8 cellular contexts compared by ENCODE assay signal in genomic region chr9:125558453-125559084, GRCh38.
DNase-seq lines count a peak whose midpoint lies in the region; ATAC-seq, FAIRE-seq and TF ChIP-seq lines count a peak whose summit lies in the region.

No MANE protein-coding gene starts in this region.

- CTCF ChIA-PET in WTC11 (lab: Charles Lee) (interaction anchor here (0.5 to 2.0 kb wide), 35 partner anchors 10 to 664 kb away, joined by 3 to 13 read pairs (median 4); partner anchors contain the start of gene MAPKAP1), HepG2 (lab: Yijun Ruan, JAX; ENCODE audit: low intra/inter-chr PET ratio, low total read pairs) (interaction anchor here (3.6 kb wide), 1 partner anchor 72 kb away, joined by 42 read pairs; no protein-coding TSS in a partner anchor)

- TF ChIP-seq EP300 in HepG2 (IDR thresholded peaks at IDR 0.05; ENCODE audit: low read depth in 2 of 2, low read length in 2 of 2) (no peak), HepG2 (CRISPR knock-in tag; IDR thresholded peaks at IDR 0.05; ENCODE audit: borderline replicate concordance) (no peak)

- H3K27me3 ChIP-seq in H9 (ENCODE audit: insufficient read depth, low read length) (no peaks in the 10 kb centered on the region), HepG2 (ENCODE audit: control insufficient read depth in 1 of 2, insufficient read depth in 2 of 2, low read length in 2 of 2) (no peaks in the 10 kb centered on the region)

- H3K4me2 ChIP-seq in H9 (ENCODE audit: insufficient read depth, insufficient read length, low read length) (no peak overlapping the region), HepG2 (ENCODE audit: low read depth, low read length) (no peak overlapping the region)

- H3K79me2 ChIP-seq in H9 (ENCODE audit: insufficient read depth, low read length) (no peaks in the 10 kb centered on the region), HepG2 (ENCODE audit: insufficient read depth, low read length) (no peaks in the 10 kb centered on the region)

- H2BK120ac ChIP-seq in H9 (ENCODE audit: low read depth, low read length, poor library complexity, severe bottlenecking): no peak overlapping the region

- H3K27ac ChIP-seq in C4-2B (no peak overlapping the region), H9 (ENCODE audit: insufficient read length, low read depth, low read length) (no peak overlapping the region), HepG2 (ENCODE audit: extremely low read length, insufficient read depth, low read length) (no peak overlapping the region)

- no peak overlapping the region for H4K5ac ChIP-seq in H9 (ENCODE audit: insufficient read length, low read depth, low read length)

- H3K36me3 ChIP-seq in HepG2 (replicated peaks in 1 of 2; ENCODE audit: control insufficient read depth in 1 of 2, insufficient read depth in 2 of 2, low read length in 2 of 2): peaks cover 0 to 11% of the 10 kb centered on the region in 2 experiments; a peak in 1 of 5 replicates

- H3K9me3 ChIP-seq in H9 (ENCODE audit: control insufficient read depth, low read depth, low read length) (no peaks in the 10 kb centered on the region), HepG2 (ENCODE audit: low read length) (no peaks in the 10 kb centered on the region)

- H3K23ac ChIP-seq in H9 (ENCODE audit: insufficient read length, low read depth, low read length): no peak overlapping the region

- no peak overlapping the region for H3K4ac ChIP-seq in H9 (ENCODE audit: low read depth, low read length)

- H3K9me3 Mint-ChIP-seq in H9: no peaks in the 10 kb centered on the region
- H3K9me3 Mint-ChIP-seq in WTC11: no peaks in the 10 kb centered on the region

- H3K9ac ChIP-seq in H9 (ENCODE audit: extremely low read depth, insufficient read length, low read length): no peak overlapping the region
- no peak overlapping the region for H3K9ac ChIP-seq in HepG2 (ENCODE audit: insufficient read depth, low read depth, low read length)

- no peak overlapping the region for H2AFZ ChIP-seq in H9 (ENCODE audit: low read length)
- H2AFZ ChIP-seq in HepG2 (ENCODE audit: low read length): no peak overlapping the region

- H4K91ac ChIP-seq in H9 (ENCODE audit: insufficient read length, low read depth, low read length): no peak overlapping the region

- intact Hi-C loops in HepG2 (cut with micrococcal nuclease; ENCODE audit: unreplicated experiment): loop anchor here (1.0 to 5.0 kb wide), 2 partner anchors 73 to 126 kb away; no protein-coding TSS in a partner anchor

- H3K4me1 Mint-ChIP-seq in H9 (peaks cover 6 to 12% of the 10 kb centered on the region in 2 experiments), WTC11 (peaks cover 14% of the 10 kb centered on the region)

- peak; percentile 76 for TF ChIP-seq RAD21 in HepG2 (CRISPR knock-in tag; IDR thresholded peaks at IDR 0.05)

- H3K56ac ChIP-seq in H9 (ENCODE audit: insufficient read length, low read depth, low read length): no peak overlapping the region

- H4K20me1 ChIP-seq in H9 (ENCODE audit: control insufficient read depth, insufficient read depth, insufficient read length) (no peaks in the 10 kb centered on the region), HepG2 (ENCODE audit: insufficient read depth, low read length) (no peaks in the 10 kb centered on the region)

- H3K4me3 Mint-ChIP-seq in H9: no peak overlapping the region
- no peak overlapping the region for H3K4me3 Mint-ChIP-seq in WTC11

- no peaks in the 10 kb centered on the region for H3K79me1 ChIP-seq in H9 (ENCODE audit: insufficient read depth, low read depth, low read length, poor library complexity, severe bottlenecking)

- peaks cover 2 to 11% (median 4%) of the 10 kb centered on the region in 3 experiments; a peak in 3 of 7 replicates for H3K36me3 Mint-ChIP-seq in H9 (ENCODE audit: insufficient read depth in 1 of 3, low read depth in 3 of 3)
- H3K36me3 Mint-ChIP-seq in WTC11: 0 out of 2 replicates have a peak, but pooled peaks cover 5% of the 10 kb centered on the region

- TF ChIP-seq POLR2A in HepG2 (IDR thresholded peaks at IDR 0.05; ENCODE audit: insufficient read depth in 1 of 2, low read depth in 2 of 2, low read length in 2 of 2): no peak

- H3K18ac ChIP-seq in H9 (ENCODE audit: insufficient read length, low read depth, low read length): no peak overlapping the region

- no peak overlapping the region for H2AK5ac ChIP-seq in H9 (ENCODE audit: insufficient read length, low read length)

- no peak overlapping the region for H2BK20ac ChIP-seq in H9 (ENCODE audit: low read depth, low read length, poor library complexity, severe bottlenecking)

- H3K27me3 Mint-ChIP-seq in H9 (ENCODE audit: low read depth): no peaks in the 10 kb centered on the region
- no peaks in the 10 kb centered on the region for H3K27me3 Mint-ChIP-seq in WTC11 (ENCODE audit: low read depth)

- POLR2A ChIA-PET in WTC11 (lab: Charles Lee) (interaction anchor here (0.9 to 1.0 kb wide), 2 partner anchors 11 to 86 kb away, joined by 3 to 9 read pairs; no protein-coding TSS in a partner anchor), HepG2 (lab: Yijun Ruan, JAX) (no interaction called here)

- ATAC-seq in WTC11 (peak; percentile 83), HepG2 (peak; percentile 82), HG03342 (IDR thresholded peaks at IDR 0.05; ENCODE audit: unreplicated experiment) (no peak)

- no peak overlapping the region for H4K8ac ChIP-seq in H9 (replicated peaks; ENCODE audit: insufficient read length, low read depth, low read length)

- BruUV-seq in HepG2 (replicated peaks; lab: Mats Ljungman, UMichigan): no TSS peak

- no peak overlapping the region for H2BK15ac ChIP-seq in H9 (ENCODE audit: low read depth, low read length)

- no CpG with 5 or more reads among the region's 2 CpGs for WGBS in H9 (ENCODE audit: extremely low coverage, insufficient read length, low lambda C conversion rate)
- WGBS in HepG2 (ENCODE audit: low lambda C conversion rate): 50% methylated on average over 2 of the region's 2 CpGs

- H3K27ac Mint-ChIP-seq in H9 (peak overlapping the region in 1 of 3 experiments; percentile 92; a peak in 3 of 7 replicates), WTC11 (no peak overlapping the region)

- H3K4me3 ChIP-seq in choroid plexus epithelial cell (ENCODE audit: low read depth, low read length) (no peak overlapping the region), HepG2 (replicated peaks in 1 of 3; ENCODE audit: insufficient read depth in 1 of 3, low read depth in 2 of 3, low read length in 3 of 3) (no peak overlapping the region)

- in situ Hi-C loops in HepG2 (cut with HindIII; ENCODE audit: extremely low pct_ligation_motif_present, low pct_unique_long_range_greater_than_20kb): no loop called here

- TF ChIP-seq CTCF in C4-2B (conservative IDR thresholded peaks at IDR 0.05) (peak; percentile 91), H9 (conservative IDR thresholded peaks at IDR 0.05) (peak; percentile 77), WTC11 (IDR thresholded peaks at IDR 0.05) (0 out of 2 replicates have a peak, but pooled peaks have one; percentile 23), choroid plexus epithelial cell (conservative IDR thresholded peaks at IDR 0.05; ENCODE audit: low read depth, low read length) (peak; percentile 88), HepG2 (CRISPR knock-in tag; IDR thresholded peaks at IDR 0.05) (peak; percentile 84)

- H2BK12ac ChIP-seq in H9 (ENCODE audit: insufficient read length, low read depth, low read length): no peak overlapping the region

- H3K14ac ChIP-seq in H9 (ENCODE audit: insufficient read depth, low read length): no peak overlapping the region

- H2BK5ac ChIP-seq in H9 (ENCODE audit: insufficient read length, low read length): no peak overlapping the region

- no peaks in the 10 kb centered on the region for H3K23me2 ChIP-seq in H9 (ENCODE audit: insufficient read length, low read depth, low read length, poor library complexity, severe bottlenecking)

- peak; percentile 63 for DNase-seq in H9
- peak; percentile 37 for DNase-seq in NCI-H2227 treated with DMSO at 0.1 percent for 48 hours (lab: John Stamatoyannopoulos, UW)
- peak; percentile 64 for DNase-seq in WTC11 (ENCODE audit: low spot score)
- DNase-seq in choroid plexus epithelial cell (ENCODE audit: low read depth): peak; percentile 90
- DNase-seq in HepG2 (ENCODE audit: low spot score): peak; percentile 66
- peak; percentile 15 to 32 (median 31) for DNase-seq in stimulated activated CD4-positive, alpha-beta T cell treated with anti-CD3 and anti-CD28 coated beads, TNF-alpha, amount 100 ng/mL, for 24 hours (ENCODE audit: low read depth in 3 of 3)

- no peaks in the 10 kb centered on the region for H3K4me1 ChIP-seq in H9 (ENCODE audit: insufficient read depth, low read length)
- peaks cover 6% of the 10 kb centered on the region; the same call in 1 of the 2 replicates for H3K4me1 ChIP-seq in HepG2 (ENCODE audit: insufficient read depth, low read length)

- peak; percentile 66 for FAIRE-seq in HepG2 (lab: Jason Lieb, UNC)

- no peak overlapping the region for H3T11ph ChIP-seq in H9 (ENCODE audit: low read length)

TF ChIP-seq in HepG2, 621 proteins besides CTCF, POLR2A, EP300 and RAD21 (continues in another document):
- TF ChIP-seq STAG1 (CRISPR knock-in tag; IDR thresholded peaks at IDR 0.05): peak; percentile 83
- 0 out of 2 replicates have a peak, but pooled peaks have one; percentile 26 for TF ChIP-seq ELF3 (CRISPR knock-in tag; IDR thresholded peaks at IDR 0.05)
- TF ChIP-seq SOX5 (CRISPR knock-in tag; IDR thresholded peaks at IDR 0.05; ENCODE audit: borderline replicate concordance): peak; percentile 18; the same call in 1 of the 2 replicates
- no peak for TF ChIP-seq SOX6 (IDR thresholded peaks at IDR 0.05)
- TF ChIP-seq SOX6 (CRISPR knock-in tag; IDR thresholded peaks at IDR 0.05): 0 out of 2 replicates have a peak, but pooled peaks have one; percentile 43
- 0 out of 2 replicates have a peak, but pooled peaks have one; percentile 21 for TF ChIP-seq GATAD2A (CRISPR knock-in tag; IDR thresholded peaks at IDR 0.05)
- TF ChIP-seq HOXA7 (CRISPR knock-in tag; IDR thresholded peaks at IDR 0.05): no peak
- peak; percentile 56; the same call in 1 of the 2 replicates for TF ChIP-seq ZFX (CRISPR knock-in tag; IDR thresholded peaks at IDR 0.05; ENCODE audit: low read depth)
- no peak for TF ChIP-seq SOX13 (IDR thresholded peaks at IDR 0.05)
- TF ChIP-seq SOX13 (CRISPR knock-in tag; conservative IDR thresholded peaks at IDR 0.05 in 1 of 2, IDR thresholded peaks at IDR 0.05 in 1 of 2): 0 out of 4 replicates have a peak, but pooled peaks of 1 of the 2 experiments have one; percentile 28
- peak; percentile 95 for TF ChIP-seq SMC3 (IDR thresholded peaks at IDR 0.05; ENCODE audit: low read length)
- no peak for TF ChIP-seq ZSCAN29 (CRISPR knock-in tag; conservative IDR thresholded peaks at IDR 0.05)
- 0 out of 2 replicates have a peak, but pooled peaks have one; percentile 18 for TF ChIP-seq ERF (CRISPR knock-in tag; IDR thresholded peaks at IDR 0.05)
- TF ChIP-seq XRCC5 (optimal IDR thresholded peaks at IDR 0.05; ENCODE audit: low read length): peak; percentile 32

Comparison
In these comparisons a context has a peak if more than half of its experiments do, and no peak if none do; other contexts are left out.
1. CTCF ChIP-seq: peak in every context shown above with its lines; median percentile 91 in C4-2B; 88 in choroid plexus epithelial cell; 84 in HepG2; 77 in H9; 23 in WTC11.
2. DNase-seq: peak in every context shown above with its lines; median percentile 90 in choroid plexus epithelial cell; 66 in HepG2; 64 in WTC11; 63 in H9; 37 in NCI-H2227 treated with DMSO at 0.1 percent for 48 hours; 31 in stimulated activated CD4-positive, alpha-beta T cell treated with anti-CD3 and anti-CD28 coated beads, TNF-alpha, amount 100 ng/mL, for 24 hours.